ENCODE assay signal across 7 cellular contexts in genomic region chr5:163459465-163459887, GRCh38. TPM values are rescaled to one million over a fixed set of nuclear protein-coding genes. Genes with fewer than 3 reads are reported as not detected.
DNase-seq lines count a peak whose midpoint lies in the region; ATAC-seq, FAIRE-seq and TF ChIP-seq lines count a peak whose summit lies in the region.

No MANE protein-coding gene starts in this region.

- H3K27ac ChIP-seq in breast epithelium: peak overlapping the region; percentile 95 to 97

- H3K4me1 ChIP-seq in breast epithelium: peaks cover 0 to 5% of the 10 kb centered on the region in 2 donors

- H3K4me3 ChIP-seq in NB4 (ENCODE audit: low read depth, low read length) (peak overlapping the region; percentile 100), breast epithelium (peak overlapping the region; percentile 68 to 93 (median 69))

- H3K27ac Mint-ChIP-seq in mesothelial cell of epicardium: peak overlapping the region; percentile 100

- H3K36me3 Mint-ChIP-seq in mesothelial cell of epicardium: peaks cover 13% of the 10 kb centered on the region

- no peaks in the 10 kb centered on the region for H3K36me3 ChIP-seq in breast epithelium

- H3K9me3 Mint-ChIP-seq in mesothelial cell of epicardium: no peaks in the 10 kb centered on the region

- no peak for TF ChIP-seq POLR2A in H54 (IDR thresholded peaks at IDR 0.05; ENCODE audit: low read depth, low read length)
- no peak for TF ChIP-seq POLR2A in NB4 (IDR thresholded peaks at IDR 0.05; ENCODE audit: extremely low read depth, insufficient read length)
- TF ChIP-seq POLR2A in breast epithelium (IDR thresholded peaks at IDR 0.05): no peak

- H3K4me1 Mint-ChIP-seq in mesothelial cell of epicardium: peaks cover 50% of the 10 kb centered on the region

- H3K27me3 ChIP-seq in breast epithelium: no peaks in the 10 kb centered on the region

- no peak for DNase-seq in H54 (ENCODE audit: insufficient read length, low spot score)
- DNase-seq in NB4 (ENCODE audit: low read depth): no peak
- DNase-seq in breast epithelium (ENCODE audit: low spot score in 2 of 2): no peak
- DNase-seq in mesothelial cell of epicardium (ENCODE audit: low spot score in 2 of 2, unreplicated experiment in 2 of 2): no peak
- DNase-seq in effector CD4-positive, alpha-beta T cell: no peak
- no peak for DNase-seq in GM03348 (ENCODE audit: low spot score)

- no peak for TF ChIP-seq CTCF in NB4 (IDR thresholded peaks at IDR 0.05; ENCODE audit: low read depth, low read length)
- TF ChIP-seq CTCF in breast epithelium (IDR thresholded peaks at IDR 0.05): no peak
- no peak for TF ChIP-seq CTCF in mesothelial cell of epicardium (IDR thresholded peaks at IDR 0.05; ENCODE audit: unreplicated experiment)

- H3K27me3 Mint-ChIP-seq in mesothelial cell of epicardium (ENCODE audit: low read depth): no peaks in the 10 kb centered on the region

- no peaks in the 10 kb centered on the region for H3K9me3 ChIP-seq in breast epithelium

- H3K4me3 Mint-ChIP-seq in mesothelial cell of epicardium: peak overlapping the region; percentile 88

- peak; percentile 2 for ATAC-seq in GM18508 (IDR thresholded peaks at IDR 0.05; ENCODE audit: insufficient read depth, unreplicated experiment)

- peak; percentile 15 for FAIRE-seq in H54 (lab: Jason Lieb, UNC)

- intact Hi-C loops in breast epithelium (cut with DNase I; ENCODE audit: low total_unique reads): no loop called here

RNA-seq across cellular contexts. Expression of gene NUDCD2, which starts 0.4 kb away (rescaled TPM):
- total RNA-seq in breast epithelium: 1 to 10 TPM; 7.0 to 9.8 (median 7.2) TPM
- 32.1 to 37.2 TPM (median 34.4 TPM) in 3 replicates for total RNA-seq in mesothelial cell of epicardium

RNA-seq across cellular contexts. Expression of gene HMMR, which starts 1.0 kb away (rescaled TPM):
- total RNA-seq in breast epithelium (1 to 10 TPM in 1 of 3 donors, under 1 TPM in 1, not detected in 1; 0.15 to 3.5 TPM), mesothelial cell of epicardium (8.7 to 9.8 TPM (median 9.4 TPM) in 3 replicates)

RNA-seq across cellular contexts. Expression of gene CCNG1, which starts 22.1 kb away (rescaled TPM):
- total RNA-seq in breast epithelium (100 to 1,000 TPM; 168 to 221 (median 178) TPM), mesothelial cell of epicardium (229 to 243 TPM (median 230 TPM) in 3 replicates)

RNA-seq across cellular contexts. Expression of gene MAT2B, which starts 45.9 kb away (rescaled TPM):
- total RNA-seq in breast epithelium: 10 to 100 TPM; 49.0 to 68.8 (median 55.4) TPM
- total RNA-seq in mesothelial cell of epicardium: 44.5 to 45.5 TPM (median 44.6 TPM) in 3 replicates
